In the genomic region with DNA sequence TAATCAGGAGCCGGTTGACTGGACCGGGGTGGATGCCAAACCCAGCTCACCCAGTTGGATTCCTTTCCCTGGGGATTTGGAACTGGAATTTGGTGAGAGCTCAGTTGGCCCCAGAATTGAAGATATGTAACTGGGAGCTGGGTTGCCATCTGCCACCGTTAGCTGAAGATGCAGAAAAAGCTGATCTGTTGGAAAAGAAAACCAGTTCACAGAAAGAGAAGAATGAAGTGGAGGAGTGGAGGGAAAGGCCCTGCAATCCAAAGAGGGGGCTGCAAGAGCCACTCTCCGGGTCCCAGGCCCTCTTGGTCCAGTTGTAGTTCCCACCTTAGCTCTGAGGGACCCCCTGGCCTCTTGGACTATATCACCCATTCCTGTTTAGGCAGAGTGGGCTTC, we compare ENCODE assay signal across 27 cellular contexts. TPM values are rescaled to one million over a fixed set of nuclear protein-coding genes. Genes with fewer than 3 reads are reported as not detected.
A peak's percentile ranks its signal among the peaks of the same experiment; 100 is the strongest.
DNase-seq lines count a peak whose midpoint lies in the region; ATAC-seq, FAIRE-seq and TF ChIP-seq lines count a peak whose summit lies in the region.
"Had no signal": no experiment of that assay in that cellular context is flagged by ENCODE, and none has a peak within 500 bp of the region (broad histone marks: within the 10 kb centered on the region; RNA-seq: fewer than 3 reads in every experiment).

No MANE protein-coding gene starts in this region.

- DNase-seq in HepG2 (ENCODE audit: low spot score) (no peak), right lobe of liver (no peak), NCI-H446 treated with DMSO at 0.1 percent for 48 hours (lab: John Stamatoyannopoulos, UW) (peak; percentile 55), cerebellum (ENCODE audit: low spot score) (peak; percentile 48), NCI-H2081 treated with DMSO at 0.1 percent for 48 hours (lab: John Stamatoyannopoulos, UW) (no peak), NAMALWA (ENCODE audit: low spot score) (no peak)
- DNase-seq: CD8-positive, alpha-beta T cell; DMS79 treated with DMSO at 0.1 percent for 48 hours; MV-4-11; NCI-H1105 treated with DMSO at 0.1 percent for 48 hours; NCI-H2029 treated with DMSO at 0.1 percent for 48 hours; NCI-H524; NCI-H774; Right ventricle myocardium superior had no signal

- TF ChIP-seq RAD21 in HepG2 (CRISPR knock-in tag; IDR thresholded peaks at IDR 0.05): no peak

- H3K9ac ChIP-seq in HepG2 (ENCODE audit: insufficient read depth, low read depth, low read length): no peak overlapping the region

- H3K9me3 ChIP-seq in HepG2 (ENCODE audit: low read length) (no peaks in the 10 kb centered on the region), right lobe of liver (no peaks in the 10 kb centered on the region)
- H3K9me3 ChIP-seq: A549, Caco-2, SJSA1 had no signal

- peak overlapping the region; percentile 58; the same call in 1 of the 2 replicates for H3K4me2 ChIP-seq in HepG2 (ENCODE audit: low read depth, low read length)
- H3K4me2 ChIP-seq: A549 had no signal

- ATAC-seq in HepG2: no peak; the same call in 2 of the 3 replicates
- ATAC-seq in right lobe of liver: no peak
- no peak for ATAC-seq in GM18511 (IDR thresholded peaks at IDR 0.05; ENCODE audit: unreplicated experiment)
- ATAC-seq: A549; CD8-positive, alpha-beta T cell; HCT116; K562 had no signal

- intact Hi-C loops in HepG2 (cut with micrococcal nuclease; ENCODE audit: unreplicated experiment) (loop anchor here (2.0 kb wide), 1 partner anchor 218 kb away; no protein-coding TSS in a partner anchor), right lobe of liver (cut with DNase I) (no loop called here)

- peaks cover 45% of the 10 kb centered on the region for H3K4me1 ChIP-seq in HepG2 (ENCODE audit: insufficient read depth, low read length)
- H3K4me1 ChIP-seq in right lobe of liver: peaks cover 0 to 13% (median 2%) of the 10 kb centered on the region in 4 donors

- CTCF ChIA-PET in HepG2 (lab: Yijun Ruan, JAX; ENCODE audit: low intra/inter-chr PET ratio, low total read pairs): no interaction called here

- no peak overlapping the region for H3K4me3 ChIP-seq in HepG2 (replicated peaks in 1 of 3; ENCODE audit: insufficient read depth in 1 of 3, low read depth in 2 of 3, low read length in 3 of 3)
- H3K4me3 ChIP-seq in right lobe of liver: no peak overlapping the region
- H3K4me3 ChIP-seq: A549, K562, SJSA1 had no signal

- no peak overlapping the region for H2AFZ ChIP-seq in HepG2 (ENCODE audit: low read length)

- no peak for FAIRE-seq in HepG2 (lab: Jason Lieb, UNC)
- FAIRE-seq: A549, GM12892, GM19239, K562 had no signal

- no peaks in the 10 kb centered on the region for H3K79me2 ChIP-seq in HepG2 (ENCODE audit: insufficient read depth, low read length)

- H3K36me3 ChIP-seq in HepG2 (replicated peaks in 1 of 2; ENCODE audit: control insufficient read depth in 1 of 2, insufficient read depth in 2 of 2, low read length in 2 of 2) (no peaks in the 10 kb centered on the region), right lobe of liver (no peaks in the 10 kb centered on the region)
- H3K36me3 ChIP-seq: SJSA1 had no signal

- TF ChIP-seq EP300 in HepG2 (IDR thresholded peaks at IDR 0.05; ENCODE audit: low read depth in 2 of 2, low read length in 2 of 2): no peak
- no peak for TF ChIP-seq EP300 in HepG2 (CRISPR knock-in tag; IDR thresholded peaks at IDR 0.05; ENCODE audit: borderline replicate concordance)

- BruUV-seq in HepG2 (replicated peaks; lab: Mats Ljungman, UMichigan): no TSS peak

- in situ Hi-C loops in HepG2 (cut with HindIII; ENCODE audit: extremely low pct_ligation_motif_present, low pct_unique_long_range_greater_than_20kb): no loop called here

- TF ChIP-seq CTCF in HepG2 (CRISPR knock-in tag; IDR thresholded peaks at IDR 0.05): no peak
- TF ChIP-seq CTCF in right lobe of liver (IDR thresholded peaks at IDR 0.05): no peak

- H4K20me1 ChIP-seq in HepG2 (ENCODE audit: insufficient read depth, low read length): no peaks in the 10 kb centered on the region

- TF ChIP-seq POLR2A in HepG2 (IDR thresholded peaks at IDR 0.05; ENCODE audit: insufficient read depth in 1 of 2, low read depth in 2 of 2, low read length in 2 of 2) (no peak), right lobe of liver (IDR thresholded peaks at IDR 0.05) (no peak)

- H3K27me3 ChIP-seq in HepG2 (ENCODE audit: control insufficient read depth in 1 of 2, insufficient read depth in 2 of 2, low read length in 2 of 2) (peaks cover 0 to 10% of the 10 kb centered on the region in 2 experiments; a peak in 2 of 5 replicates), right lobe of liver (no peaks in the 10 kb centered on the region)
- H3K27me3 ChIP-seq: SJSA1 had no signal

- H3K27ac ChIP-seq in HepG2 (ENCODE audit: extremely low read length, insufficient read depth, low read length): no peak overlapping the region
- H3K27ac ChIP-seq in right lobe of liver: no peak overlapping the region
- H3K27ac ChIP-seq: A549, HL-60, SJSA1 had no signal

- 65% methylated on average over 4 of the region's 4 CpGs for WGBS in HepG2 (ENCODE audit: low lambda C conversion rate)
- WGBS in right lobe of liver (ENCODE audit: insufficient coverage, low coverage, low lambda C conversion rate, missing lambda C conversion rate): 88% methylated on average over 4 of the region's 4 CpGs

- POLR2A ChIA-PET in HepG2 (lab: Yijun Ruan, JAX): interaction anchor here (1.4 kb wide), 1 partner anchor 13 kb away, joined by 6 read pairs; no protein-coding TSS in a partner anchor

TF ChIP-seq in HepG2, 621 proteins besides CTCF, POLR2A, EP300 and RAD21 (continues in another document):
- TF ChIP-seq, protein P1, sequence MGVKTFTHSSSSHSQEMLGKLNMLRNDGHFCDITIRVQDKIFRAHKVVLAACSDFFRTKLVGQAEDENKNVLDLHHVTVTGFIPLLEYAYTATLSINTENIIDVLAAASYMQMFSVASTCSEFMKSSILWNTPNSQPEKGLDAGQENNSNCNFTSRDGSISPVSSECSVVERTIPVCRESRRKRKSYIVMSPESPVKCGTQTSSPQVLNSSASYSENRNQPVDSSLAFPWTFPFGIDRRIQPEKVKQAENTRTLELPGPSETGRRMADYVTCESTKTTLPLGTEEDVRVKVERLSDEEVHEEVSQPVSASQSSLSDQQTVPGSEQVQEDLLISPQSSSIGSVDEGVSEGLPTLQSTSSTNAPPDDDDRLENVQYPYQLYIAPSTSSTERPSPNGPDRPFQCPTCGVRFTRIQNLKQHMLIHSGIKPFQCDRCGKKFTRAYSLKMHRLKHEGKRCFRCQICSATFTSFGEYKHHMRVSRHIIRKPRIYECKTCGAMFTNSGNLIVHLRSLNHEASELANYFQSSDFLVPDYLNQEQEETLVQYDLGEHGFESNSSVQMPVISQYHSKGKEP (CRISPR knock-in tag; IDR thresholded peaks at IDR 0.05): no peak
- TF ChIP-seq MEIS1 (CRISPR knock-in tag; IDR thresholded peaks at IDR 0.05; ENCODE audit: borderline replicate concordance) (no peak), RCOR2 (CRISPR knock-in tag; IDR thresholded peaks at IDR 0.05) (no peak), MED13 (CRISPR knock-in tag; IDR thresholded peaks at IDR 0.05) (no peak)

RNA-seq across cellular contexts. Expression of a gene that starts 16.1 kb away (rescaled TPM):
- total RNA-seq in HepG2 (2016; rRNA removed; fragmentation: Illumina TruSeq; extraction: Trizol) (not detected in 2 replicates), right lobe of liver (not detected), cerebellum (not detected)
- not detected in 2 replicates for total RNA-seq in HepG2 (2016; cell fraction: cytosol; rRNA removed; fragmentation: Illumina TruSeq; extraction: Trizol; ENCODE audit: low read depth)
- total RNA-seq in HepG2 (2016; cell fraction: insoluble cytoplasmic fraction; rRNA removed; fragmentation: Illumina TruSeq; extraction: Trizol): not detected in 2 replicates
- total RNA-seq in HepG2 (2016; cell fraction: membrane; rRNA removed; fragmentation: Illumina TruSeq; extraction: Trizol): not detected in 2 replicates
- not detected in 2 replicates for total RNA-seq in HepG2 (2016; cell fraction: nucleus; rRNA removed; fragmentation: Illumina TruSeq; extraction: Trizol)
- polyA plus RNA-seq in HepG2 (2011; rRNA removed): not detected in 2 replicates
- 0.05 TPM in 1 of 2 replicates, not detected in the other for polyA plus RNA-seq in HepG2 (2011; cell fraction: cytosol; rRNA removed)
- not detected in 2 replicates for polyA plus RNA-seq in HepG2 (2011; cell fraction: nucleus; rRNA removed)
- not detected in 2 replicates for polyA plus RNA-seq in HepG2 (2012)
- polyA plus RNA-seq in HepG2 (2016; cell fraction: cytosol; fragmentation: Illumina TruSeq; extraction: Trizol; ENCODE audit: low read depth): not detected in 2 replicates
- polyA plus RNA-seq in HepG2 (2016; cell fraction: insoluble cytoplasmic fraction; fragmentation: Illumina TruSeq; extraction: Trizol; ENCODE audit: low read depth): not detected in 2 replicates
- not detected in 2 replicates for polyA plus RNA-seq in HepG2 (2016; cell fraction: membrane; fragmentation: Illumina TruSeq; extraction: Trizol; ENCODE audit: low read depth)
- not detected in 2 replicates for polyA plus RNA-seq in HepG2 (2016; cell fraction: nucleus; fragmentation: Illumina TruSeq; extraction: Trizol; ENCODE audit: insufficient read depth, low read depth)
- polyA minus RNA-seq in HepG2 (2011; rRNA and poly(A)+ RNA removed; ENCODE audit: low replicate concordance): not detected in 2 replicates
- not detected in 2 replicates for polyA minus RNA-seq in HepG2 (2011; cell fraction: cytosol; rRNA and poly(A)+ RNA removed)
- polyA minus RNA-seq in HepG2 (2011; cell fraction: nucleus; rRNA and poly(A)+ RNA removed): not detected in 2 replicates
- total RNA-seq: Caco-2; CD8-positive, alpha-beta T cell; H4; K562; MCF 10A; RPMI7951; SJSA1 had no signal
- polyA plus RNA-seq: A549, K562 had no signal

RNA-seq across cellular contexts. Expression of a gene that starts 32.2 kb away (rescaled TPM):
- total RNA-seq in HepG2 (2016; rRNA removed; fragmentation: Illumina TruSeq; extraction: Trizol): not detected in 2 replicates
- total RNA-seq in HepG2 (2016; cell fraction: cytosol; rRNA removed; fragmentation: Illumina TruSeq; extraction: Trizol; ENCODE audit: low read depth): not detected in 2 replicates
- total RNA-seq in HepG2 (2016; cell fraction: insoluble cytoplasmic fraction; rRNA removed; fragmentation: Illumina TruSeq; extraction: Trizol): not detected in 2 replicates
- total RNA-seq in HepG2 (2016; cell fraction: membrane; rRNA removed; fragmentation: Illumina TruSeq; extraction: Trizol): not detected in 2 replicates
- not detected in 2 replicates for total RNA-seq in HepG2 (2016; cell fraction: nucleus; rRNA removed; fragmentation: Illumina TruSeq; extraction: Trizol)
- polyA plus RNA-seq in HepG2 (2011; rRNA removed): not detected in 2 replicates
- polyA plus RNA-seq in HepG2 (2011; cell fraction: cytosol; rRNA removed): not detected in 2 replicates
- not detected in 2 replicates for polyA plus RNA-seq in HepG2 (2011; cell fraction: nucleus; rRNA removed)
- not detected in 2 replicates for polyA plus RNA-seq in HepG2 (2012)
- not detected in 2 replicates for polyA plus RNA-seq in HepG2 (2016; cell fraction: cytosol; fragmentation: Illumina TruSeq; extraction: Trizol; ENCODE audit: low read depth)
- not detected in 2 replicates for polyA plus RNA-seq in HepG2 (2016; cell fraction: insoluble cytoplasmic fraction; fragmentation: Illumina TruSeq; extraction: Trizol; ENCODE audit: low read depth)
- polyA plus RNA-seq in HepG2 (2016; cell fraction: membrane; fragmentation: Illumina TruSeq; extraction: Trizol; ENCODE audit: low read depth): not detected in 2 replicates
- not detected in 2 replicates for polyA plus RNA-seq in HepG2 (2016; cell fraction: nucleus; fragmentation: Illumina TruSeq; extraction: Trizol; ENCODE audit: insufficient read depth, low read depth)
- polyA minus RNA-seq in HepG2 (2011; rRNA and poly(A)+ RNA removed; ENCODE audit: low replicate concordance): not detected in 2 replicates
- polyA minus RNA-seq in HepG2 (2011; cell fraction: cytosol; rRNA and poly(A)+ RNA removed): not detected in 2 replicates
- not detected in 2 replicates for polyA minus RNA-seq in HepG2 (2011; cell fraction: nucleus; rRNA and poly(A)+ RNA removed)
- total RNA-seq in right lobe of liver: not detected
- total RNA-seq in cerebellum: not detected
- total RNA-seq: Caco-2; CD8-positive, alpha-beta T cell; H4; K562; LHCN-M2; MCF 10A; Right ventricle myocardium superior; RPMI7951; SJSA1 had no signal
- polyA plus RNA-seq: A549, K562 had no signal

Comparison
In these comparisons a context has a peak if more than half of its experiments do, and no peak if none do; other contexts are left out.
1. DNase-seq: peak in NCI-H446 treated with DMSO at 0.1 percent for 48 hours (single experiment) and cerebellum (single experiment); none in HepG2 (single experiment), right lobe of liver (0 of 3), NCI-H2081 treated with DMSO at 0.1 percent for 48 hours (single experiment) and NAMALWA (single experiment).